ENCODE assay signal across 37 cellular contexts in the genomic region with DNA sequence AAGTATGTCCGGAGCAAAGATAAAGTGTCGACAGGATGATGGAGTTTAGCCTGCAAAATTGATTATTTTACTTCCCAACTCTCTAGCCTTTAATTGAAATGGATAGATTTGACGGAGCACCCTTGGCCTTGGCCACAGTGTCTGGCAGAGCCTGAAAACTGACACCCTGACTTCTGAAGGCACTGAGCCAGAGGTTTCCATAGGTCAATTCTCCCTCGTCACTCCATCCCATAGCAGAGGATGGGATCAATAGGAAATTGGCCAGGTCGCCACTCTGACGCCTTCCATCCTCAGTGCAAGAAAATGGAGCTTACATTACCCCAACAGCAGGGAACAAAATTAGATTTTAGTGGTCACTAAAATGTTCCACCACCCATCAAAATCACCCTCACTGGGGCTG.
"Had no signal": no experiment of that assay in that cellular context is flagged by ENCODE, and none has a peak within 500 bp of the region (broad histone marks: within the 10 kb centered on the region; RNA-seq: fewer than 3 reads in every experiment).

No MANE protein-coding gene starts in this region.

- ATAC-seq: activated naive CD4-positive, alpha-beta T cell treated with anti-CD3 and anti-CD28 coated beads, Interleukin-2, amount 50 U/mL, for 72 hours; activated naive CD8-positive, alpha-beta T cell treated with anti-CD3 and anti-CD28 coated beads, Interleukin-2, amount 50 U/mL, for 24 hours; activated T-cell treated with anti-CD3 and anti-CD28 coated beads, Interleukin-2, amount 50 U/mL, for 4 hours; activated T-cell treated with anti-CD3 and anti-CD28 coated beads, Interleukin-2, amount 50 U/mL, for 72 hours; activated T-helper 17 cell treated with anti-CD3 and anti-CD28 coated beads, Interleukin-2, amount 50 U/mL, for 72 hours; body of pancreas had no signal

- H3K27me3 ChIP-seq: adrenal gland, ascending aorta, body of pancreas, brain microvascular endothelial cell, breast epithelium had no signal

- H3K27me3 Mint-ChIP-seq: activated naive CD4-positive, alpha-beta T cell treated with anti-CD3 and anti-CD28 coated beads, Interleukin-2, amount 10 ng/mL, durations not matched to agents 7 days and 5 days; activated naive CD4-positive, alpha-beta T cell treated with anti-CD3 and anti-CD28 coated beads, Interleukin-2, amount 50 U/mL, for 24 hours; activated naive CD8-positive, alpha-beta T cell; activated naive CD8-positive, alpha-beta T cell treated with anti-CD3 and anti-CD28 coated beads for 36 hours; activated naive CD8-positive, alpha-beta T cell treated with anti-CD3 and anti-CD28 coated beads, Interleukin-2, amount 10 ng/mL, durations not matched to agents 7 days and 5 days; activated naive CD8-positive, alpha-beta T cell treated with anti-CD3 and anti-CD28 coated beads, Interleukin-2, amount 50 U/mL, for 24 hours; activated T-cell treated with anti-CD3 and anti-CD28 coated beads, Interleukin-2, amount 50 U/mL, for 24 hours; activated T-helper 17 cell treated with anti-CD3 and anti-CD28 coated beads, Interleukin-2, amount 50 U/mL, for 72 hours; brain; central memory CD8-positive, alpha-beta T cell had no signal

- H3K4me1 Mint-ChIP-seq: activated naive CD4-positive, alpha-beta T cell treated with anti-CD3 and anti-CD28 coated beads, Interleukin-2, amount 10 ng/mL, durations not matched to agents 7 days and 5 days; activated naive CD4-positive, alpha-beta T cell treated with anti-CD3 and anti-CD28 coated beads, Interleukin-2, amount 50 U/mL, for 24 hours; activated naive CD8-positive, alpha-beta T cell treated with anti-CD3 and anti-CD28 coated beads for 36 hours; activated naive CD8-positive, alpha-beta T cell treated with anti-CD3 and anti-CD28 coated beads, Interleukin-2, amount 10 ng/mL, durations not matched to agents 7 days and 5 days; activated naive CD8-positive, alpha-beta T cell treated with anti-CD3 and anti-CD28 coated beads, Interleukin-2, amount 50 U/mL, for 24 hours; activated T-helper 17 cell treated with anti-CD3 and anti-CD28 coated beads, Interleukin-2, amount 50 U/mL, for 72 hours; central memory CD8-positive, alpha-beta T cell had no signal

- DNase-seq: activated effector memory CD4-positive, alpha-beta T cell treated with anti-CD3 and anti-CD28 coated beads, Interleukin-2, amount 50 U/mL, for 16 hours; activated effector memory CD4-positive, alpha-beta T cell treated with Interleukin-2 at 50 U/mL for 16 hours; activated gamma-delta T cell; activated gamma-delta T cell treated with Interleukin-2 at 50 U/mL for 16 hours; activated naive CD4-positive, alpha-beta T cell; activated naive CD4-positive, alpha-beta T cell treated with anti-CD3 and anti-CD28 coated beads for 36 hours; activated naive CD4-positive, alpha-beta T cell treated with anti-CD3 and anti-CD28 coated beads, Interleukin-2, amount 10 ng/mL, durations not matched to agents 7 days and 5 days; activated naive CD4-positive, alpha-beta T cell treated with anti-CD3 and anti-CD28 coated beads, Interleukin-2, amount 50 U/mL, for 16 hours; activated naive CD4-positive, alpha-beta T cell treated with Interleukin-2 at 50 U/mL for 16 hours; activated naive CD8-positive, alpha-beta T cell treated with anti-CD3 and anti-CD28 coated beads for 36 hours; activated naive CD8-positive, alpha-beta T cell treated with anti-CD3 and anti-CD28 coated beads, Interleukin-2, amount 10 ng/mL, durations not matched to agents 7 days and 5 days; activated naive CD8-positive, alpha-beta T cell treated with anti-CD3 and anti-CD28 coated beads, Interleukin-2, amount 50 U/mL, for 24 hours; activated T-cell treated with anti-CD3 and anti-CD28 coated beads, Interleukin-2, amount 50 U/mL, for 24 hours; activated T-cell treated with anti-CD3 and anti-CD28 coated beads, Interleukin-2, amount 50 U/mL, for 4 hours; activated T-cell treated with anti-CD3 and anti-CD28 coated beads, Interleukin-2, amount 50 U/mL, for 48 hours; activated T-cell treated with anti-CD3 and anti-CD28 coated beads, Interleukin-2, amount 50 U/mL, for 72 hours; adrenal gland; amniotic stem cell; amygdala; anterior cingulate cortex; aorta; body of pancreas; brain microvascular endothelial cell; caudate nucleus; central memory CD4-positive, alpha-beta T cell; cerebellar nuclear complex had no signal

- H3K4me1 ChIP-seq: adrenal gland, ascending aorta, body of pancreas, breast epithelium had no signal

- H3K4me3 ChIP-seq: adrenal gland, ascending aorta, body of pancreas, breast epithelium, cardiac muscle cell had no signal

- H3K36me3 Mint-ChIP-seq: activated naive CD4-positive, alpha-beta T cell treated with anti-CD3 and anti-CD28 coated beads, Interleukin-2, amount 10 ng/mL, durations not matched to agents 7 days and 5 days; activated naive CD4-positive, alpha-beta T cell treated with anti-CD3 and anti-CD28 coated beads, Interleukin-2, amount 50 U/mL, for 24 hours; activated naive CD4-positive, alpha-beta T cell treated with anti-CD3 and anti-CD28 coated beads, Interleukin-2, amount 50 U/mL, for 72 hours; activated naive CD8-positive, alpha-beta T cell; activated naive CD8-positive, alpha-beta T cell treated with anti-CD3 and anti-CD28 coated beads for 36 hours; activated naive CD8-positive, alpha-beta T cell treated with anti-CD3 and anti-CD28 coated beads, Interleukin-2, amount 10 ng/mL, durations not matched to agents 7 days and 5 days; brain had no signal

- H3K27ac ChIP-seq: adrenal gland, ascending aorta, body of pancreas, brain microvascular endothelial cell, breast epithelium, cardiac muscle cell had no signal

- H3K9me3 Mint-ChIP-seq: activated naive CD4-positive, alpha-beta T cell treated with anti-CD3 and anti-CD28 coated beads, Interleukin-2, amount 50 U/mL, for 24 hours; activated naive CD8-positive, alpha-beta T cell treated with anti-CD3 and anti-CD28 coated beads for 36 hours; activated naive CD8-positive, alpha-beta T cell treated with anti-CD3 and anti-CD28 coated beads, Interleukin-2, amount 10 ng/mL, durations not matched to agents 7 days and 5 days; activated naive CD8-positive, alpha-beta T cell treated with anti-CD3 and anti-CD28 coated beads, Interleukin-2, amount 50 U/mL, for 24 hours had no signal

- H3K4me3 Mint-ChIP-seq: activated naive CD4-positive, alpha-beta T cell treated with anti-CD3 and anti-CD28 coated beads for 36 hours; activated naive CD4-positive, alpha-beta T cell treated with anti-CD3 and anti-CD28 coated beads, Interleukin-2, amount 10 ng/mL, durations not matched to agents 7 days and 5 days; activated naive CD4-positive, alpha-beta T cell treated with anti-CD3 and anti-CD28 coated beads, Interleukin-2, amount 50 U/mL, for 24 hours; activated naive CD8-positive, alpha-beta T cell; activated naive CD8-positive, alpha-beta T cell treated with anti-CD3 and anti-CD28 coated beads for 36 hours; activated naive CD8-positive, alpha-beta T cell treated with anti-CD3 and anti-CD28 coated beads, Interleukin-2, amount 10 ng/mL, durations not matched to agents 7 days and 5 days; activated naive CD8-positive, alpha-beta T cell treated with anti-CD3 and anti-CD28 coated beads, Interleukin-2, amount 50 U/mL, for 24 hours; activated T-cell treated with anti-CD3 and anti-CD28 coated beads, Interleukin-2, amount 50 U/mL, for 24 hours; activated T-cell treated with anti-CD3 and anti-CD28 coated beads, Interleukin-2, amount 50 U/mL, for 4 hours; activated T-cell treated with anti-CD3 and anti-CD28 coated beads, Interleukin-2, amount 50 U/mL, for 72 hours; activated T-helper 1 cell treated with anti-CD3 and anti-CD28 coated beads, Interleukin-12 subunit alpha, Interleukin-12 subunit beta, Interleukin-2, Interleukin-4 antibody, amounts not matched to agents 30 ng/mL and 10 ng/mL and 1 ng/mL, durations not matched to agents 14 hours and 24 hours and 36 hours; activated T-helper 17 cell treated with anti-CD3 and anti-CD28 coated beads, Interleukin-2, amount 50 U/mL, for 72 hours; brain; central memory CD8-positive, alpha-beta T cell had no signal

- H3K36me3 ChIP-seq: adrenal gland, ascending aorta, brain microvascular endothelial cell, breast epithelium, cardiac muscle cell had no signal

- H3K27ac Mint-ChIP-seq: activated naive CD4-positive, alpha-beta T cell treated with anti-CD3 and anti-CD28 coated beads for 36 hours; activated naive CD4-positive, alpha-beta T cell treated with anti-CD3 and anti-CD28 coated beads, Interleukin-2, amount 10 ng/mL, durations not matched to agents 7 days and 5 days; activated naive CD4-positive, alpha-beta T cell treated with anti-CD3 and anti-CD28 coated beads, Interleukin-2, amount 50 U/mL, for 24 hours; activated naive CD4-positive, alpha-beta T cell treated with anti-CD3 and anti-CD28 coated beads, Interleukin-2, amount 50 U/mL, for 72 hours; activated naive CD8-positive, alpha-beta T cell; activated naive CD8-positive, alpha-beta T cell treated with anti-CD3 and anti-CD28 coated beads for 36 hours; activated naive CD8-positive, alpha-beta T cell treated with anti-CD3 and anti-CD28 coated beads, Interleukin-2, amount 10 ng/mL, durations not matched to agents 7 days and 5 days; activated naive CD8-positive, alpha-beta T cell treated with anti-CD3 and anti-CD28 coated beads, Interleukin-2, amount 50 U/mL, for 24 hours; activated T-cell treated with anti-CD3 and anti-CD28 coated beads, Interleukin-2, amount 50 U/mL, for 24 hours; activated T-cell treated with anti-CD3 and anti-CD28 coated beads, Interleukin-2, amount 50 U/mL, for 72 hours; activated T-helper 1 cell treated with anti-CD3 and anti-CD28 coated beads, Interleukin-12 subunit alpha, Interleukin-12 subunit beta, Interleukin-2, Interleukin-4 antibody, amounts not matched to agents 30 ng/mL and 10 ng/mL and 1 ng/mL, durations not matched to agents 14 hours and 24 hours and 36 hours; activated T-helper 17 cell treated with anti-CD3 and anti-CD28 coated beads, Interleukin-2, amount 50 U/mL, for 72 hours; activated T-helper 2 cell treated with anti-CD3 and anti-CD28 coated beads, Interferon-gamma antibody, Interleukin-2, Interleukin-4, amounts not matched to agents 10 μg/mL and 5 μg/mL and 100 μg/mL, durations not matched to agents 14 hours and 24 hours and 36 hours; brain had no signal
